ENCODE assay signal across 1 cellular context in the genomic region with DNA sequence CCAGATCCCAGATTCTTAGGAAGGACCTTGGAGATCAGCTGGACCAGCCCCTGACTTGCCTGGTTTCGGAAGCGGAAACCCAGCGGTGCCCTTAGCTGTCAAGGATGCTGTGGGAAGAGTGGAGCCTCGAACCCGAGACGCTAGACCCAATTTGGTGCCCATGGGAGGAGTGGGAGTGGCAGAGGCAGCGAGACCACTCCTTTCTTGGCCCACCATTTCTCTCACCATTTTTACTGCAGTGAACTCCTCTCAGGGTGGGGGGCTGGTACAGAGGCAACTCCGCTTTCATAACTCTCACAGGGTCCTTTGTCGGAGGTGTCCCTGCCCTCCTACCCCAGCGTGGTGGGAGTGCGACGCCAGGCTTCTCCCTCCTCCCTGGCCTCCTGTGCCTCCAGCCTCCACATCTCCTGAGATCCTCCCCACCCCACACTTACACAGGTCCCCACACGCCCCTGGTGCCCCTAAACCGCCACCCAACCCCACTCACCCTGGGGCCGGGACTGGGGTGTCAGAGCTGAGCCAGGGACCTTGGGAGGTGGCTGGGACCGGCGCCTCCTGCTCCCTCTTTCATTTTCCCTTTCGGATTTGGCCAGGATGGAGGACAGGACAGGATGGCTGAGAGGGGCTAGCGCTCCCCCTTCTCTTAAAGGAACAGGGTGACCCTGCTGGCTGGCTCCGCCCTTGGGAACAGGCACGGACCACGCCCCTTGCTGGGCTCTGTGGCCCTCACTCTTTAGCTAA.
TF ChIP-seq lines count a peak whose summit lies in the region.

A gene with protein sequence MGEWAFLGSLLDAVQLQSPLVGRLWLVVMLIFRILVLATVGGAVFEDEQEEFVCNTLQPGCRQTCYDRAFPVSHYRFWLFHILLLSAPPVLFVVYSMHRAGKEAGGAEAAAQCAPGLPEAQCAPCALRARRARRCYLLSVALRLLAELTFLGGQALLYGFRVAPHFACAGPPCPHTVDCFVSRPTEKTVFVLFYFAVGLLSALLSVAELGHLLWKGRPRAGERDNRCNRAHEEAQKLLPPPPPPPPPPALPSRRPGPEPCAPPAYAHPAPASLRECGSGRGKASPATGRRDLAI (minus strand): TSS at position 617 of the 741 bp plus-strand sequence. CDS start 922 bp downstream, outside the sequence.

TF ChIP-seq in WTC11, 78 proteins besides CTCF, POLR2A, EP300 and RAD21 (continued from another document):
- TF ChIP-seq, protein P1, sequence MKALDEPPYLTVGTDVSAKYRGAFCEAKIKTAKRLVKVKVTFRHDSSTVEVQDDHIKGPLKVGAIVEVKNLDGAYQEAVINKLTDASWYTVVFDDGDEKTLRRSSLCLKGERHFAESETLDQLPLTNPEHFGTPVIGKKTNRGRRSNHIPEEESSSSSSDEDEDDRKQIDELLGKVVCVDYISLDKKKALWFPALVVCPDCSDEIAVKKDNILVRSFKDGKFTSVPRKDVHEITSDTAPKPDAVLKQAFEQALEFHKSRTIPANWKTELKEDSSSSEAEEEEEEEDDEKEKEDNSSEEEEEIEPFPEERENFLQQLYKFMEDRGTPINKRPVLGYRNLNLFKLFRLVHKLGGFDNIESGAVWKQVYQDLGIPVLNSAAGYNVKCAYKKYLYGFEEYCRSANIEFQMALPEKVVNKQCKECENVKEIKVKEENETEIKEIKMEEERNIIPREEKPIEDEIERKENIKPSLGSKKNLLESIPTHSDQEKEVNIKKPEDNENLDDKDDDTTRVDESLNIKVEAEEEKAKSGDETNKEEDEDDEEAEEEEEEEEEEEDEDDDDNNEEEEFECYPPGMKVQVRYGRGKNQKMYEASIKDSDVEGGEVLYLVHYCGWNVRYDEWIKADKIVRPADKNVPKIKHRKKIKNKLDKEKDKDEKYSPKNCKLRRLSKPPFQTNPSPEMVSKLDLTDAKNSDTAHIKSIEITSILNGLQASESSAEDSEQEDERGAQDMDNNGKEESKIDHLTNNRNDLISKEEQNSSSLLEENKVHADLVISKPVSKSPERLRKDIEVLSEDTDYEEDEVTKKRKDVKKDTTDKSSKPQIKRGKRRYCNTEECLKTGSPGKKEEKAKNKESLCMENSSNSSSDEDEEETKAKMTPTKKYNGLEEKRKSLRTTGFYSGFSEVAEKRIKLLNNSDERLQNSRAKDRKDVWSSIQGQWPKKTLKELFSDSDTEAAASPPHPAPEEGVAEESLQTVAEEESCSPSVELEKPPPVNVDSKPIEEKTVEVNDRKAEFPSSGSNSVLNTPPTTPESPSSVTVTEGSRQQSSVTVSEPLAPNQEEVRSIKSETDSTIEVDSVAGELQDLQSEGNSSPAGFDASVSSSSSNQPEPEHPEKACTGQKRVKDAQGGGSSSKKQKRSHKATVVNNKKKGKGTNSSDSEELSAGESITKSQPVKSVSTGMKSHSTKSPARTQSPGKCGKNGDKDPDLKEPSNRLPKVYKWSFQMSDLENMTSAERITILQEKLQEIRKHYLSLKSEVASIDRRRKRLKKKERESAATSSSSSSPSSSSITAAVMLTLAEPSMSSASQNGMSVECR (CRISPR knock-in tag; IDR thresholded peaks at IDR 0.05; ENCODE audit: borderline replicate concordance), result no peak
TF ChIP-seq in WTC11: peak in this region for 4.
